ENCODE assay signal across 8 cellular contexts in the genomic region with DNA sequence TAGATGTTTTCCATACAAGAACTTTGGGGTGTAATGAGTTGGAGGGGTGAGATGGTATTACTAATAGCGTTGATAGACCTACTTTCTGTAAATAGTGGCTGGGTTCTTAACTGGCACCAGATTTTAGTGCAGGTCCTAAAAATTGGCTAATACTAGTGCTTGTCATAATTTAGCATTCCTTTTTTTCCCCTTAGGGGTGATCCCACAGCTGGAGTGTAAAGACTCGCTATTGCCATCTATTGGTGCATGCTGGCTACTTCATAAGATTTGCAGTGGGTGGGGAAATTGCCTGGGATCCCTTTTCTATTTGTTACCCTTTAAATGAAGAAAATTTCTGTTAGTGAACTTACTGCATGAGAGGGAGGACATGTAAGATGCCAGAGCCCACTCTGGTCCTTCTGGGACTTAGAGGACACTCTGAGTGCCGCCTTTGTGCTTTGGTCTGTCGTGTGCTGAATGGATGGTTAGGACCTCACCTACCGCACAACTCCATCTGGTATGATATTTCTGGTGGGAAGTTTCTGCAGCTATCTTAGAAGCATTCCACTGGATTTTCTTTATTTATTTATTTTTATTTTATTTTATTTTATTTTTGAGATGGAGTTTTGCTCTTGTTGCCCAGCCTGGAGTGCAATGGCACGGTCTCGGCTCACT.
DNase-seq lines count a peak whose midpoint lies in the region; ATAC-seq and TF ChIP-seq lines count a peak whose summit lies in the region.

No MANE protein-coding gene starts in this region.

- 0 out of 2 replicates have a peak, but pooled peaks cover 2% of the 10 kb centered on the region for H3K79me2 ChIP-seq in SK-N-SH (ENCODE audit: insufficient read depth)

- no peaks in the 10 kb centered on the region for H3F3A ChIP-seq in SK-N-SH (replicated peaks; ENCODE audit: insufficient read depth)

- TF ChIP-seq EP300 in SK-N-SH (IDR thresholded peaks at IDR 0.05; ENCODE audit: borderline replicate concordance in 1 of 2, low read depth in 1 of 2, low read length in 1 of 2), result no peak

- POLR2A ChIA-PET in SK-N-SH (lab: Yijun Ruan, JAX), result no interaction called here

- peak; percentile 87 for TF ChIP-seq RAD21 in SK-N-SH (IDR thresholded peaks at IDR 0.05; ENCODE audit: low read length)

- H3K4me3 ChIP-seq in SK-N-SH (ENCODE audit: low read depth in 2 of 2, low read length in 1 of 2) (no peak overlapping the region), choroid plexus epithelial cell (ENCODE audit: low read depth, low read length) (no peak overlapping the region), testis (no peak overlapping the region)

- H3K9me2 ChIP-seq in SK-N-SH, result no peaks in the 10 kb centered on the region

- peak; percentile 84 for TF ChIP-seq CTCF in SK-N-SH (IDR thresholded peaks at IDR 0.05)
- peak; percentile 88 for TF ChIP-seq CTCF in choroid plexus epithelial cell (conservative IDR thresholded peaks at IDR 0.05; ENCODE audit: low read depth, low read length)
- peak; percentile 31 to 64 (median 61) for TF ChIP-seq CTCF in testis (IDR thresholded peaks at IDR 0.05)

- peak; percentile 8 for DNase-seq in NK-92 (lab: John Stamatoyannopoulos, UW; ENCODE audit: unreplicated experiment)
- DNase-seq in NK-92 treated with Interleukin-12 subunit alpha and Interleukin-12 subunit beta, amount 100 ng/mL, for 24 hours (lab: John Stamatoyannopoulos, UW), result no peak
- DNase-seq in LoVo (ENCODE audit: low spot score), result peak; percentile 46
- DNase-seq in SK-N-SH, result peak; percentile 70
- peak; percentile 85 for DNase-seq in choroid plexus epithelial cell (ENCODE audit: low read depth)
- no peak for DNase-seq in left lobe of liver (ENCODE audit: low spot score)
- DNase-seq in testis, result peak; percentile 59
- no peak for DNase-seq in NCI-H345 (lab: John Stamatoyannopoulos, UW)

- H3K27me3 ChIP-seq in SK-N-SH (ENCODE audit: insufficient read depth), result no peaks in the 10 kb centered on the region
- no peaks in the 10 kb centered on the region for H3K27me3 ChIP-seq in testis

- TF ChIP-seq POLR2A in testis (IDR thresholded peaks at IDR 0.05), result no peak

- ATAC-seq in left lobe of liver, result peak; percentile 82

- no peak overlapping the region for H3K4me2 ChIP-seq in SK-N-SH

- H3K9me3 ChIP-seq in SK-N-SH (no peaks in the 10 kb centered on the region), testis (no peaks in the 10 kb centered on the region)

- H3K36me3 ChIP-seq in SK-N-SH (replicated peaks in 1 of 2; ENCODE audit: control insufficient read depth in 1 of 2, insufficient read depth in 2 of 2, low read length in 1 of 2), result no peaks in the 10 kb centered on the region
- no peaks in the 10 kb centered on the region for H3K36me3 ChIP-seq in testis (ENCODE audit: low read depth, missing control alignments)

- H3K4me1 ChIP-seq in SK-N-SH (ENCODE audit: control insufficient read depth in 1 of 2, insufficient read depth in 2 of 2, low read depth in 1 of 2, low read length in 1 of 2), result peaks cover 22 to 46% of the 10 kb centered on the region in 2 experiments
- peaks cover 25% of the 10 kb centered on the region for H3K4me1 ChIP-seq in testis

- H4K20me1 ChIP-seq in SK-N-SH (ENCODE audit: insufficient read depth), result no peaks in the 10 kb centered on the region

- intact Hi-C loops in testis (cut with DNase I; ENCODE audit: low total_unique reads), result loop anchor here (5.0 kb wide), 1 partner anchor 194 kb away; a partner anchor contains a TSS

- CTCF ChIA-PET in SK-N-SH (lab: Yijun Ruan, JAX), result interaction anchor here (0.6 to 5.6 kb wide), 24 partner anchors 8 to 1231 kb away, joined by 3 to 56 read pairs (median 4); no protein-coding TSS in a partner anchor

- no peak overlapping the region for H2AFZ ChIP-seq in SK-N-SH (ENCODE audit: low read depth)

- no peak overlapping the region for H3K27ac ChIP-seq in SK-N-SH (ENCODE audit: low read depth in 2 of 2, low read length in 1 of 2)
- H3K27ac ChIP-seq in testis, result no peak overlapping the region

- WGBS in SK-N-SH (ENCODE audit: low lambda C conversion rate), result 73% methylated on average over 7 of the region's 7 CpGs
- WGBS in testis, 2 donors, result 80 to 81% methylated on average over 7 of the region's 7 CpGs

- no peak overlapping the region for H3K9ac ChIP-seq in SK-N-SH

TF ChIP-seq in SK-N-SH, 30 proteins besides CTCF, POLR2A, EP300 and RAD21:
- TF ChIP-seq SMC3 (IDR thresholded peaks at IDR 0.05; ENCODE audit: low read depth, low read length), result peak; percentile 69
- TF ChIP-seq, protein P1, sequence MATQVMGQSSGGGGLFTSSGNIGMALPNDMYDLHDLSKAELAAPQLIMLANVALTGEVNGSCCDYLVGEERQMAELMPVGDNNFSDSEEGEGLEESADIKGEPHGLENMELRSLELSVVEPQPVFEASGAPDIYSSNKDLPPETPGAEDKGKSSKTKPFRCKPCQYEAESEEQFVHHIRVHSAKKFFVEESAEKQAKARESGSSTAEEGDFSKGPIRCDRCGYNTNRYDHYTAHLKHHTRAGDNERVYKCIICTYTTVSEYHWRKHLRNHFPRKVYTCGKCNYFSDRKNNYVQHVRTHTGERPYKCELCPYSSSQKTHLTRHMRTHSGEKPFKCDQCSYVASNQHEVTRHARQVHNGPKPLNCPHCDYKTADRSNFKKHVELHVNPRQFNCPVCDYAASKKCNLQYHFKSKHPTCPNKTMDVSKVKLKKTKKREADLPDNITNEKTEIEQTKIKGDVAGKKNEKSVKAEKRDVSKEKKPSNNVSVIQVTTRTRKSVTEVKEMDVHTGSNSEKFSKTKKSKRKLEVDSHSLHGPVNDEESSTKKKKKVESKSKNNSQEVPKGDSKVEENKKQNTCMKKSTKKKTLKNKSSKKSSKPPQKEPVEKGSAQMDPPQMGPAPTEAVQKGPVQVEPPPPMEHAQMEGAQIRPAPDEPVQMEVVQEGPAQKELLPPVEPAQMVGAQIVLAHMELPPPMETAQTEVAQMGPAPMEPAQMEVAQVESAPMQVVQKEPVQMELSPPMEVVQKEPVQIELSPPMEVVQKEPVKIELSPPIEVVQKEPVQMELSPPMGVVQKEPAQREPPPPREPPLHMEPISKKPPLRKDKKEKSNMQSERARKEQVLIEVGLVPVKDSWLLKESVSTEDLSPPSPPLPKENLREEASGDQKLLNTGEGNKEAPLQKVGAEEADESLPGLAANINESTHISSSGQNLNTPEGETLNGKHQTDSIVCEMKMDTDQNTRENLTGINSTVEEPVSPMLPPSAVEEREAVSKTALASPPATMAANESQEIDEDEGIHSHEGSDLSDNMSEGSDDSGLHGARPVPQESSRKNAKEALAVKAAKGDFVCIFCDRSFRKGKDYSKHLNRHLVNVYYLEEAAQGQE (IDR thresholded peaks at IDR 0.05; ENCODE audit: low read depth, low read length), result no peak
- no peak for TF ChIP-seq ELF1 (IDR thresholded peaks at IDR 0.05)
- no peak for TF ChIP-seq NRF1 (IDR thresholded peaks at IDR 0.05; ENCODE audit: low read depth, low read length)
- TF ChIP-seq TCF12 (IDR thresholded peaks at IDR 0.05), result no peak
- 0 out of 2 replicates have a peak, but pooled peaks have one; percentile 43 for TF ChIP-seq RCOR1 (IDR thresholded peaks at IDR 0.05; ENCODE audit: low read length)

Comparison
In these comparisons a context has a peak if more than half of its experiments do, and no peak if none do; other contexts are left out.
1. DNase-seq: peak in NK-92 (single experiment), LoVo (single experiment), SK-N-SH (single experiment), choroid plexus epithelial cell (single experiment) and testis (single experiment); none in NK-92 treated with Interleukin-12 subunit alpha and Interleukin-12 subunit beta, amount 100 ng/mL, for 24 hours (single experiment), left lobe of liver (single experiment) and NCI-H345 (single experiment).
2. Peak in every context shown above with its lines, with median percentiles within 50 percentile points of each other: CTCF ChIP-seq.